In the genomic region with DNA sequence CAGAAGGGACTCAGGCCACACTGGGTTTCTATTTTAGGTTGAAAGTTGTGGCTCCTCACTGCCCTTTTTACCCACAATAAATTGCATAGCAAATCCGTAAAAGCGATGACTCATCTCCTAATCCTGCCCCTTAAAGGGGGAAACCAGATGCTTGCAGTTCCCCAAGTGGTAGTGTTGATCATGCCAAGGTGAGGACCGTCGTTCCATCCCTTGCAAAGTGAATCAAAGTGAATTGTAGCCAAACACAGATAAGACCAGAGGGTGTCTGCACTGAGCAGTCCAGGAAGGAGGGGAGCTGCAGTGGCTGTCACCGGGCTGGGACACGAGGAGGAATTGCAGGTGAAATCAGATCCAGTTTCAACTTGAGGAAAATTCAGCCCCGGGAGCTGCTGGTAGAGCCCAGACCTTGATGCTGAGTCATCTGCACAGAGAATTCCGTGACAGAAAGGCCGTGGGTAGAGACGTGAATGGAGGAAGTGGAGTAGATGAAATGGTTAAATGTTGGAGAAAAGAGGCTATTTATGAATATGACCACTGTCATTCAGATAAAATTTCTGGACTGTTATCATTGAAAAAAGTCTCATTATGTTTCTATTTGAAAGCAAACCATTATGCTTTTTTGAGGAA, we compare ENCODE assay signal across 7 cellular contexts. TPM values are rescaled to one million over a fixed set of nuclear protein-coding genes. Genes with fewer than 3 reads are reported as not detected.
A peak's percentile ranks its signal among the peaks of the same experiment; 100 is the strongest.
DNase-seq lines count a peak whose midpoint lies in the region; ATAC-seq and TF ChIP-seq lines count a peak whose summit lies in the region.

No MANE protein-coding gene starts in this region.

- no peaks in the 10 kb centered on the region for H3K27me3 Mint-ChIP-seq in activated T-helper 17 cell treated with anti-CD3 and anti-CD28 coated beads, Interleukin-2, amount 50 U/mL, for 72 hours
- H3K27me3 Mint-ChIP-seq in nephron progenitor cell (ENCODE audit: low read depth, poor library complexity) = peaks cover 3% of the 10 kb centered on the region

- no peaks in the 10 kb centered on the region for H3K9me3 Mint-ChIP-seq in activated T-helper 17 cell treated with anti-CD3 and anti-CD28 coated beads, Interleukin-2, amount 50 U/mL, for 72 hours
- H3K9me3 Mint-ChIP-seq in nephron progenitor cell = no peaks in the 10 kb centered on the region

- H3K36me3 Mint-ChIP-seq in activated T-helper 17 cell treated with anti-CD3 and anti-CD28 coated beads, Interleukin-2, amount 50 U/mL, for 72 hours (ENCODE audit: low read depth) = peaks cover 82% of the 10 kb centered on the region
- H3K36me3 Mint-ChIP-seq in nephron progenitor cell (ENCODE audit: low read depth) = peaks cover 48% of the 10 kb centered on the region

- H3K4me1 Mint-ChIP-seq in activated T-helper 17 cell treated with anti-CD3 and anti-CD28 coated beads, Interleukin-2, amount 50 U/mL, for 72 hours = peaks cover 6% of the 10 kb centered on the region
- peaks cover 22% of the 10 kb centered on the region for H3K4me1 Mint-ChIP-seq in nephron progenitor cell

- peak; percentile 78 for ATAC-seq in GM18909 (IDR thresholded peaks at IDR 0.05; ENCODE audit: poor library complexity, unreplicated experiment)
- ATAC-seq in HG03175 (IDR thresholded peaks at IDR 0.05; ENCODE audit: unreplicated experiment) = peak; percentile 71
- peak; percentile 34 for ATAC-seq in activated T-helper 17 cell treated with anti-CD3 and anti-CD28 coated beads, Interleukin-2, amount 50 U/mL, for 72 hours (replicated peaks)
- ATAC-seq in HG02840 (IDR thresholded peaks at IDR 0.05; ENCODE audit: low FRiP score, unreplicated experiment) = no peak

- TF ChIP-seq CTCF in nephron progenitor cell (IDR thresholded peaks at IDR 0.05) = no peak

- no peak for DNase-seq in nephron progenitor cell
- no peak for DNase-seq in DMS114 treated with DMSO at 0.1 percent for 48 hours (lab: John Stamatoyannopoulos, UW; ENCODE audit: unreplicated experiment)
- no peak for DNase-seq in NCI-H2171 (lab: John Stamatoyannopoulos, UW)

- H3K4me3 Mint-ChIP-seq in activated T-helper 17 cell treated with anti-CD3 and anti-CD28 coated beads, Interleukin-2, amount 50 U/mL, for 72 hours = no peak overlapping the region
- H3K4me3 Mint-ChIP-seq in nephron progenitor cell = no peak overlapping the region

- H3K27ac Mint-ChIP-seq in activated T-helper 17 cell treated with anti-CD3 and anti-CD28 coated beads, Interleukin-2, amount 50 U/mL, for 72 hours = peak overlapping the region; percentile 59
- peak overlapping the region; percentile 97 for H3K27ac Mint-ChIP-seq in nephron progenitor cell

RNA-seq across cellular contexts. Expression of a gene that starts 44.2 kb away (rescaled TPM):
- under 1 TPM in 1 of 2 donors, not detected in 1; 0.32 TPM for total RNA-seq in activated T-helper 17 cell treated with anti-CD3 and anti-CD28 coated beads, Interleukin-2, amount 50 U/mL, for 72 hours
